9 cellular contexts compared by ENCODE assay signal in genomic region chr18:43279015-43279758, GRCh38. TPM values are rescaled to one million over a fixed set of nuclear protein-coding genes. Genes with fewer than 3 reads are reported as not detected.
DNase-seq lines count a peak whose midpoint lies in the region; ATAC-seq and TF ChIP-seq lines count a peak whose summit lies in the region.
"Had no signal": no experiment of that assay in that cellular context is flagged by ENCODE, and none has a peak within 500 bp of the region (broad histone marks: within the 10 kb centered on the region; RNA-seq: fewer than 3 reads in every experiment).

No MANE protein-coding gene starts in this region.

- H3K9me3 ChIP-seq in DND-41 (ENCODE audit: insufficient read depth, low read length, severe bottlenecking): no peaks in the 10 kb centered on the region
- no peaks in the 10 kb centered on the region for H3K9me3 ChIP-seq in iPS-18a (ENCODE audit: control insufficient read depth, low read depth, low read length)

- no peaks in the 10 kb centered on the region for H4K20me1 ChIP-seq in DND-41 (ENCODE audit: insufficient read depth, low read length)

- H2AFZ ChIP-seq in DND-41 (ENCODE audit: low read depth, low read length): no peak overlapping the region

- ATAC-seq in DND-41 (ENCODE audit: insufficient read depth, low read depth) (peak; percentile 64; the same call in 2 of the 3 replicates), HG03520 (IDR thresholded peaks at IDR 0.05; ENCODE audit: unreplicated experiment) (peak; percentile 89), HG03378 (IDR thresholded peaks at IDR 0.05; ENCODE audit: unreplicated experiment) (no peak)

- H3K9ac ChIP-seq in DND-41 (ENCODE audit: low read depth, low read length) (no peak overlapping the region), iPS-18a (ENCODE audit: low read length) (peak overlapping the region; percentile 25)

- TF ChIP-seq CTCF in DND-41 (IDR thresholded peaks at IDR 0.05; ENCODE audit: borderline replicate concordance, extremely low read depth, low read length, poor library complexity, severe bottlenecking): no peak

- H3K4me3 ChIP-seq in DND-41 (ENCODE audit: low read depth in 1 of 2, low read length in 2 of 2): no peak overlapping the region
- H3K4me3 ChIP-seq in iPS-18a (ENCODE audit: low read length): no peak overlapping the region

- H3K27me3 ChIP-seq in DND-41 (ENCODE audit: insufficient read depth, low read length, poor library complexity) (no peaks in the 10 kb centered on the region), iPS-18a (ENCODE audit: control insufficient read depth, insufficient read depth, low read length) (no peaks in the 10 kb centered on the region)

- H3K4me1 ChIP-seq in DND-41 (ENCODE audit: insufficient read depth, low read length) (peaks cover 2% of the 10 kb centered on the region; the same call in 1 of the 2 replicates), iPS-18a (ENCODE audit: control insufficient read depth, low read depth, low read length) (peaks cover 23% of the 10 kb centered on the region)

- no peak overlapping the region for H3K4me2 ChIP-seq in DND-41 (ENCODE audit: insufficient read depth, low read length)

- DNase-seq in DND-41 (peak; percentile 10), NCI-H82 treated with DMSO at 0.1 percent for 48 hours (lab: John Stamatoyannopoulos, UW; ENCODE audit: unreplicated experiment) (peak; percentile 88), A172 (ENCODE audit: low spot score) (no peak)
- no peak for DNase-seq in activated CD4-positive, alpha-beta T cell treated with anti-CD3 and anti-CD28 coated beads, Interleukin-2, amount 50 U/mL, for 4 hours
- no peak for DNase-seq in activated effector memory CD4-positive, alpha-beta T cell treated with Interleukin-2 at 50 U/mL for 16 hours

- no peaks in the 10 kb centered on the region for H3K79me2 ChIP-seq in DND-41 (ENCODE audit: insufficient read depth, low read length)

- H3K27ac ChIP-seq in DND-41 (ENCODE audit: low read length) (no peak overlapping the region), iPS-18a (ENCODE audit: low read length) (no peak overlapping the region)

- no peaks in the 10 kb centered on the region for H3K36me3 ChIP-seq in DND-41 (ENCODE audit: insufficient read depth, low read length)
- H3K36me3 ChIP-seq in iPS-18a (ENCODE audit: control insufficient read depth, low read depth, low read length): no peaks in the 10 kb centered on the region

RNA-seq across cellular contexts. Expression of gene SYT4, which starts 1.9 kb away (rescaled TPM):
- not detected in 2 replicates for total RNA-seq in A172 (2014; rRNA removed; shearing (Covaris generic))
- total RNA-seq: T-helper 2 cell treated with Interferon-gamma antibody and Interleukin-4, amounts not matched to agents 100 ng/mL and 5 ng/mL, for 36 hours had no signal

Comparison
In these comparisons a context has a peak if more than half of its experiments do, and no peak if none do; other contexts are left out.
1. DNase-seq: peak in DND-41 (single experiment) and NCI-H82 treated with DMSO at 0.1 percent for 48 hours (single experiment); none in activated CD4-positive, alpha-beta T cell treated with anti-CD3 and anti-CD28 coated beads, Interleukin-2, amount 50 U/mL, for 4 hours (0 of 2), activated effector memory CD4-positive, alpha-beta T cell treated with Interleukin-2 at 50 U/mL for 16 hours (single experiment) and A172 (single experiment).